ENCODE assay signal across 1 cellular context in the genomic region with DNA sequence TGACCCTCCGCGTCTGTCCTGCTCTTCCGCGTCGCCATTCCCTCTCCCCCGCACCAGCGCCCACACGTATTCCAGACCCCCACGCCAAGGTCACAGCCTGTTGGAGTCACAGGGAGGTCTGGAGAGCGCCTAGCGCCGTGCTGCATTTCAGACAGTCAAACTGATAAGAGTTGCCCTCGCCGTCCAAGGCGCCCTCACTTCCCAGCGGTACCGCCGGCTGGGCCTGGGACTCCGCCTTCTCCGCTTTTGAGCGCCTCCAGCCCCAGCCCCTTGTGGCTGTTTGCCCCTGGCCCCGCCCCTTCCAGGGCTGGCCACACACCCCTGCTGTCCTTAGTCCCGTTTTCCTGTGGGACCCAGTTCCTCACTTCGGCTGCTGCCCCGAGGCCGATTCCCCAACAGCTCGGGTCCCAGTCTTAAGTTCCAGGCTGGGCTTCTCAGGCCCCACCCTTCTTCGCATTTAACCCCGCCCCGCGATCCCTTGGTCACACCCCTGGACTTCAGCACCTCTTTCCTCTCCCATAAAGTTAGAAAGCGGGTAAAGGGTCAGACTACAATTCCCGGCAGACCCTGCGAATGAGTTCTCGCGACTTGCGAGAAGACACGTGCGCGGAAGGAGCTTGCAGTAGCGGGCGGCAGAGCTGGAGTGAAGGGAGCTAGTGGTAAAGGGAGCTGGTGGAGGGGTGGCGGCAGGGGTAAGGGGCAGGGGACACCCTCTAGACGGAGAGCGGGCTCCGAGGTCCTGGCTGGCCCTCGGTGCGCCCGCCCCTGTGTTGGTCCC.
TF ChIP-seq lines count a peak whose summit lies in the region.

A gene (plus strand): TSS at position 612 of the 778 bp plus-strand sequence. CDS start 1,085 bp downstream, outside the sequence.

TF ChIP-seq in liver, 16 proteins besides CTCF, POLR2A, EP300 and RAD21 (continued from another document):
- TF ChIP-seq, protein P1, sequence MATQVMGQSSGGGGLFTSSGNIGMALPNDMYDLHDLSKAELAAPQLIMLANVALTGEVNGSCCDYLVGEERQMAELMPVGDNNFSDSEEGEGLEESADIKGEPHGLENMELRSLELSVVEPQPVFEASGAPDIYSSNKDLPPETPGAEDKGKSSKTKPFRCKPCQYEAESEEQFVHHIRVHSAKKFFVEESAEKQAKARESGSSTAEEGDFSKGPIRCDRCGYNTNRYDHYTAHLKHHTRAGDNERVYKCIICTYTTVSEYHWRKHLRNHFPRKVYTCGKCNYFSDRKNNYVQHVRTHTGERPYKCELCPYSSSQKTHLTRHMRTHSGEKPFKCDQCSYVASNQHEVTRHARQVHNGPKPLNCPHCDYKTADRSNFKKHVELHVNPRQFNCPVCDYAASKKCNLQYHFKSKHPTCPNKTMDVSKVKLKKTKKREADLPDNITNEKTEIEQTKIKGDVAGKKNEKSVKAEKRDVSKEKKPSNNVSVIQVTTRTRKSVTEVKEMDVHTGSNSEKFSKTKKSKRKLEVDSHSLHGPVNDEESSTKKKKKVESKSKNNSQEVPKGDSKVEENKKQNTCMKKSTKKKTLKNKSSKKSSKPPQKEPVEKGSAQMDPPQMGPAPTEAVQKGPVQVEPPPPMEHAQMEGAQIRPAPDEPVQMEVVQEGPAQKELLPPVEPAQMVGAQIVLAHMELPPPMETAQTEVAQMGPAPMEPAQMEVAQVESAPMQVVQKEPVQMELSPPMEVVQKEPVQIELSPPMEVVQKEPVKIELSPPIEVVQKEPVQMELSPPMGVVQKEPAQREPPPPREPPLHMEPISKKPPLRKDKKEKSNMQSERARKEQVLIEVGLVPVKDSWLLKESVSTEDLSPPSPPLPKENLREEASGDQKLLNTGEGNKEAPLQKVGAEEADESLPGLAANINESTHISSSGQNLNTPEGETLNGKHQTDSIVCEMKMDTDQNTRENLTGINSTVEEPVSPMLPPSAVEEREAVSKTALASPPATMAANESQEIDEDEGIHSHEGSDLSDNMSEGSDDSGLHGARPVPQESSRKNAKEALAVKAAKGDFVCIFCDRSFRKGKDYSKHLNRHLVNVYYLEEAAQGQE (IDR thresholded peaks at IDR 0.05) = peak; percentile 96
- TF ChIP-seq HNF4A (conservative IDR thresholded peaks at IDR 0.05) (peak; percentile 90 to 91), EGR1 (IDR thresholded peaks at IDR 0.05; ENCODE audit: low read depth in 2 of 2) (no peak), FOXA1 (IDR thresholded peaks at IDR 0.05) (no peak), TAF1 (conservative IDR thresholded peaks at IDR 0.05) (peak; percentile 82)
- TF ChIP-seq, protein P2, sequence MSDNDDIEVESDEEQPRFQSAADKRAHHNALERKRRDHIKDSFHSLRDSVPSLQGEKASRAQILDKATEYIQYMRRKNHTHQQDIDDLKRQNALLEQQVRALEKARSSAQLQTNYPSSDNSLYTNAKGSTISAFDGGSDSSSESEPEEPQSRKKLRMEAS (IDR thresholded peaks at IDR 0.05) = no peak
TF ChIP-seq in liver: peak in this region for 11.
